Comparison of ENCODE assay signal across 28 cellular contexts in the genomic region with DNA sequence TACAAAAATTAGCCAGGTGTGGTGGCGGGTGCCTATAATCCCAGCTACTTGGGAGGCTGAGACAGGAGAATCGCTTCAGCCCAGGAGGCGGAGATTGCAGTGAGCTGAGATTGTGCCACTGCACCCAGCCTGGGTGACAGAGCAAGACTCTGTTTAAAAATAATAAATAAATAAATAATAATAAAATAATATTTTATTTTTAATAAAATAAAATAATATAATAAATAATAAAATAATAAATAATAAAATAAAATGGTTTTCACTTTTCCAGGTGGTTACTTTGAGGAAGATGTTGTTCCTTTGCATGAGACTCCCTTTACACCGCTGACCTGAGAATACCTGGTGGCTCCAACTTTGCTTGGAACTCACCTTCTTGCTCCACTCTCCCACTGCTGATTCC.
"Had no signal": no experiment of that assay in that cellular context is flagged by ENCODE, and none has a peak within 500 bp of the region (broad histone marks: within the 10 kb centered on the region; RNA-seq: fewer than 3 reads in every experiment).

No MANE protein-coding gene starts in this region.

- H3K9me3 Mint-ChIP-seq: stimulated activated effector memory CD8-positive, alpha-beta T cell treated with anti-CD3 and anti-CD28 coated beads, Interleukin-12 subunit alpha, Interleukin-12 subunit beta, amount 100 ng/mL, for 72 hours; stimulated activated memory B cell treated with anti-CD40 and anti-IgM and Interleukin-4, amounts not matched to agents 10 μg/mL and 1 μg/mL and 100 μg/mL, for 72 hours; stimulated activated naive B cell treated with anti-CD40 and anti-IgM and Interleukin-4, amounts not matched to agents 10 μg/mL and 1 μg/mL and 100 μg/mL, for 72 hours; stimulated activated naive CD8-positive, alpha-beta T cell treated with anti-CD3 and anti-CD28 coated beads, Interleukin-15, amount 100 ng/mL, for 72 hours; stimulated activated naive CD8-positive, alpha-beta T cell treated with anti-CD3 and anti-CD28 coated beads, Interleukin-15, Interleukin-2, amounts not matched to agents 100 ng/mL and 50 ng/mL, for 24 hours; type B pancreatic cell had no signal

- H3K4me1 ChIP-seq: stomach, suprapubic skin, testis, tibial nerve, transverse colon, upper lobe of left lung, upper lobe of right lung, uterus, vagina had no signal

- H3K4me3 Mint-ChIP-seq: stimulated activated effector memory CD8-positive, alpha-beta T cell treated with anti-CD3 and anti-CD28 coated beads, Interleukin-12 subunit alpha, Interleukin-12 subunit beta, amount 100 ng/mL, for 72 hours; stimulated activated memory B cell treated with anti-CD40 and anti-IgM and Interleukin-4, amounts not matched to agents 10 μg/mL and 1 μg/mL and 100 μg/mL, for 72 hours; stimulated activated naive B cell treated with anti-CD40 and anti-IgM and Interleukin-4, amounts not matched to agents 10 μg/mL and 1 μg/mL and 100 μg/mL, for 72 hours; stimulated activated naive CD8-positive, alpha-beta T cell treated with anti-CD3 and anti-CD28 coated beads, Interleukin-15, amount 100 ng/mL, for 72 hours; stimulated activated naive CD8-positive, alpha-beta T cell treated with anti-CD3 and anti-CD28 coated beads, Interleukin-15, Interleukin-2, amounts not matched to agents 100 ng/mL and 50 ng/mL, for 24 hours; type B pancreatic cell had no signal

- H3K4me1 Mint-ChIP-seq: stimulated activated effector memory CD8-positive, alpha-beta T cell treated with anti-CD3 and anti-CD28 coated beads, Interleukin-12 subunit alpha, Interleukin-12 subunit beta, amount 100 ng/mL, for 72 hours; stimulated activated memory B cell treated with anti-CD40 and anti-IgM and Interleukin-4, amounts not matched to agents 10 μg/mL and 1 μg/mL and 100 μg/mL, for 72 hours; stimulated activated naive CD8-positive, alpha-beta T cell treated with anti-CD3 and anti-CD28 coated beads, Interleukin-15, amount 100 ng/mL, for 72 hours had no signal

- H3K27me3 ChIP-seq: stomach, suprapubic skin, testis, thyroid gland, tibial artery, tibial nerve, transverse colon, upper lobe of left lung, upper lobe of right lung, uterus, vagina had no signal

- H3K4me3 ChIP-seq: stomach, suprapubic skin, testis, thoracic aorta, thyroid gland, tibial artery, tibial nerve, transverse colon, upper lobe of left lung, upper lobe of right lung, uterus, vagina had no signal

- H3K27me3 Mint-ChIP-seq: stimulated activated memory B cell treated with anti-CD40 and anti-IgM and Interleukin-4, amounts not matched to agents 10 μg/mL and 1 μg/mL and 100 μg/mL, for 72 hours; stimulated activated naive B cell treated with anti-CD40 and anti-IgM and Interleukin-4, amounts not matched to agents 10 μg/mL and 1 μg/mL and 100 μg/mL, for 72 hours; stimulated activated naive CD8-positive, alpha-beta T cell treated with anti-CD3 and anti-CD28 coated beads, Interleukin-15, amount 100 ng/mL, for 72 hours; stimulated activated naive CD8-positive, alpha-beta T cell treated with anti-CD3 and anti-CD28 coated beads, Interleukin-15, Interleukin-2, amounts not matched to agents 100 ng/mL and 50 ng/mL, for 24 hours; type B pancreatic cell had no signal

- DNase-seq: stimulated activated CD4-positive, alpha-beta T cell treated with anti-CD3 and anti-CD28 coated beads, Interleukin-2, amount 100 ng/mL, for 48 hours; stimulated activated CD4-positive, alpha-beta T cell treated with anti-CD3 and anti-CD28 coated beads, Interleukin-4, amount 100 ng/mL, for 1 hour; stimulated activated CD4-positive, alpha-beta T cell treated with anti-CD3 and anti-CD28 coated beads, Interleukin-4, amount 100 ng/mL, for 24 hours; stimulated activated CD4-positive, alpha-beta T cell treated with anti-CD3 and anti-CD28 coated beads, Interleukin-4, amount 100 ng/mL, for 4 hours; stimulated activated CD8-positive, alpha-beta memory T cell treated with anti-CD3 and anti-CD28 coated beads, Interleukin-4, amount 100 ng/mL, for 48 hours; stimulated activated naive B cell treated with anti-CD40 and anti-IgM and Interleukin-4, amounts not matched to agents 10 μg/mL and 1 μg/mL and 100 μg/mL, for 72 hours; stimulated activated naive CD4-positive, alpha-beta T cell; stimulated activated naive CD4-positive, alpha-beta T cell treated with Interleukin-2 at 50 U/mL for 16 hours; stimulated activated naive CD8-positive, alpha-beta T cell treated with anti-CD3 and anti-CD28 coated beads, Interleukin-15, amount 100 ng/mL, for 72 hours; stimulated activated naive CD8-positive, alpha-beta T cell treated with anti-CD3 and anti-CD28 coated beads, Interleukin-15, Interleukin-2, amounts not matched to agents 100 U/mL and 50 U/mL, for 24 hours; stomach; substantia nigra; testis; thyroid gland; tibial artery; transverse colon; trophoblast cell; upper lobe of left lung; upper lobe of right lung; uterus had no signal

- ATAC-seq: stimulated activated effector memory CD8-positive, alpha-beta T cell treated with anti-CD3 and anti-CD28 coated beads, Interleukin-12 subunit alpha, Interleukin-12 subunit beta, amount 100 ng/mL, for 72 hours; stimulated activated memory B cell treated with anti-CD40 and anti-IgM and Interleukin-4, amounts not matched to agents 10 μg/mL and 1 μg/mL and 100 μg/mL, for 72 hours; stimulated activated naive B cell treated with anti-CD40 and anti-IgM and Interleukin-4, amounts not matched to agents 10 μg/mL and 1 μg/mL and 100 μg/mL, for 72 hours; stimulated activated naive CD8-positive, alpha-beta T cell treated with anti-CD3 and anti-CD28 coated beads, Interleukin-15, amount 100 ng/mL, for 72 hours; stimulated activated naive CD8-positive, alpha-beta T cell treated with anti-CD3 and anti-CD28 coated beads, Interleukin-15, Interleukin-2, amounts not matched to agents 100 U/mL and 50 U/mL, for 24 hours; upper lobe of right lung had no signal

- H3K27ac ChIP-seq: stomach, suprapubic skin, testis, thoracic aorta, thyroid gland, tibial nerve, transverse colon, upper lobe of left lung, upper lobe of right lung, uterus, vagina had no signal

- H3K36me3 Mint-ChIP-seq: stimulated activated effector memory CD8-positive, alpha-beta T cell treated with anti-CD3 and anti-CD28 coated beads, Interleukin-12 subunit alpha, Interleukin-12 subunit beta, amount 100 ng/mL, for 72 hours; type B pancreatic cell had no signal

- H3K27ac Mint-ChIP-seq: stimulated activated effector memory CD8-positive, alpha-beta T cell treated with anti-CD3 and anti-CD28 coated beads, Interleukin-12 subunit alpha, Interleukin-12 subunit beta, amount 100 ng/mL, for 72 hours; stimulated activated memory B cell treated with anti-CD40 and anti-IgM and Interleukin-4, amounts not matched to agents 10 μg/mL and 1 μg/mL and 100 μg/mL, for 72 hours; stimulated activated naive B cell treated with anti-CD40 and anti-IgM and Interleukin-4, amounts not matched to agents 10 μg/mL and 1 μg/mL and 100 μg/mL, for 72 hours; stimulated activated naive CD8-positive, alpha-beta T cell treated with anti-CD3 and anti-CD28 coated beads, Interleukin-15, amount 100 ng/mL, for 72 hours; stimulated activated naive CD8-positive, alpha-beta T cell treated with anti-CD3 and anti-CD28 coated beads, Interleukin-15, Interleukin-2, amounts not matched to agents 100 ng/mL and 50 ng/mL, for 24 hours; type B pancreatic cell had no signal
